In the genomic region with DNA sequence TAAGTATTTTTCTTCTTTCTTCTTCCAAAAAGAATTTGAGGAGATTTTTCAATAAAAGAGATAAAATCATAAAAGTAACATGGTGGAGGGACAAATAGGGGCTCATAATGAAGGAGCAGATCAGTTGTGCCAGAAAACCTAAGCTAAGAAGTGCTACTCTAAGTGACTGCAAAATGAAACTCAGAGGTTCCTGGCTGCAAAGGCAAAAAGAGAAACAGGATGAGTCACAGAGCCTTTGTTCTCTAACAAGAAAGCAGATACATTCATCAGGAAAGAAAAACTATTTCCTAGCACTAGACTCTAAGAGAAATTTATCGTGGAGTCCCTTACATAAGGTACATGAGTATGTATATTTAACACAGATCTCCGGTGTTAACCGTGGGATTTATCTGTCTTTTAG, we compare ENCODE assay signal across 16 cellular contexts. TPM values are rescaled to one million over a fixed set of nuclear protein-coding genes. Genes with fewer than 3 reads are reported as not detected.
DNase-seq lines count a peak whose midpoint lies in the region; ATAC-seq and TF ChIP-seq lines count a peak whose summit lies in the region.
"Had no signal": no experiment of that assay in that cellular context is flagged by ENCODE, and none has a peak within 500 bp of the region (broad histone marks: within the 10 kb centered on the region; RNA-seq: fewer than 3 reads in every experiment).

No MANE protein-coding gene starts in this region.

- peak overlapping the region; percentile 77 for H3K27ac ChIP-seq in neural cell (ENCODE audit: low read length)
- H3K27ac ChIP-seq: parathyroid adenoma, tibial artery had no signal

- no peak for TF ChIP-seq EP300 in neural cell (conservative IDR thresholded peaks at IDR 0.05; ENCODE audit: poor library complexity, severe bottlenecking)

- H3K4me2 ChIP-seq in neural cell (ENCODE audit: low read length): no peak overlapping the region
- H3K4me2 ChIP-seq: SK-N-SH had no signal

- peaks cover 57% of the 10 kb centered on the region for H3K4me1 Mint-ChIP-seq in activated T-cell treated with anti-CD3 and anti-CD28 coated beads, Interleukin-2, amount 50 U/mL, for 72 hours (ENCODE audit: low read depth)
- peaks cover 50% of the 10 kb centered on the region for H3K4me1 Mint-ChIP-seq in activated T-helper 2 cell treated with anti-CD3 and anti-CD28 coated beads, Interferon-gamma antibody, Interleukin-2, Interleukin-4, amounts not matched to agents 10 μg/mL and 5 μg/mL and 100 μg/mL, durations not matched to agents 14 hours and 24 hours and 36 hours (ENCODE audit: low read depth)

- H2AFZ ChIP-seq in neural cell (ENCODE audit: low read depth, low read length): no peak overlapping the region
- H2AFZ ChIP-seq: parathyroid adenoma had no signal

- H4K20me1 ChIP-seq in neural cell (ENCODE audit: insufficient read depth): no peaks in the 10 kb centered on the region

- H3K9me2 ChIP-seq in neural cell (ENCODE audit: insufficient read depth, low read length): no peaks in the 10 kb centered on the region
- H3K9me2 ChIP-seq: SK-N-SH had no signal

- H3K9me3 Mint-ChIP-seq in activated T-cell treated with anti-CD3 and anti-CD28 coated beads, Interleukin-2, amount 50 U/mL, for 72 hours: peaks cover 0 to 4% of the 10 kb centered on the region in 2 donors
- H3K9me3 Mint-ChIP-seq in activated T-helper 2 cell treated with anti-CD3 and anti-CD28 coated beads, Interferon-gamma antibody, Interleukin-2, Interleukin-4, amounts not matched to agents 10 μg/mL and 5 μg/mL and 100 μg/mL, durations not matched to agents 14 hours and 24 hours and 36 hours: no peaks in the 10 kb centered on the region

- no peaks in the 10 kb centered on the region for H3K9me3 ChIP-seq in neural cell (ENCODE audit: low read length)
- H3K9me3 ChIP-seq: SK-N-SH, tibial artery had no signal

- no peak for TF ChIP-seq RAD21 in neural cell (conservative IDR thresholded peaks at IDR 0.05)

- H3K36me3 Mint-ChIP-seq in activated T-cell treated with anti-CD3 and anti-CD28 coated beads, Interleukin-2, amount 50 U/mL, for 72 hours (ENCODE audit: insufficient read depth in 2 of 2): peaks cover 3% of the 10 kb centered on the region in 2 donors
- H3K36me3 Mint-ChIP-seq in activated T-helper 2 cell treated with anti-CD3 and anti-CD28 coated beads, Interferon-gamma antibody, Interleukin-2, Interleukin-4, amounts not matched to agents 10 μg/mL and 5 μg/mL and 100 μg/mL, durations not matched to agents 14 hours and 24 hours and 36 hours (ENCODE audit: low read depth): peaks cover 14% of the 10 kb centered on the region

- H3K79me2 ChIP-seq in neural cell (replicated peaks; ENCODE audit: insufficient read depth, low read length): no peaks in the 10 kb centered on the region
- H3K79me2 ChIP-seq: parathyroid adenoma had no signal

- peak overlapping the region; percentile 99 for H3K27ac Mint-ChIP-seq in activated T-cell treated with anti-CD3 and anti-CD28 coated beads, Interleukin-2, amount 50 U/mL, for 72 hours
- H3K27ac Mint-ChIP-seq in activated T-helper 2 cell treated with anti-CD3 and anti-CD28 coated beads, Interferon-gamma antibody, Interleukin-2, Interleukin-4, amounts not matched to agents 10 μg/mL and 5 μg/mL and 100 μg/mL, durations not matched to agents 14 hours and 24 hours and 36 hours: peak overlapping the region; percentile 56
- H3K27ac Mint-ChIP-seq: HFFc6 had no signal

- H3K36me3 ChIP-seq in neural cell (ENCODE audit: insufficient read depth, low read length): no peaks in the 10 kb centered on the region
- H3K36me3 ChIP-seq: tibial artery had no signal

- peak overlapping the region; percentile 37 for H3K9ac ChIP-seq in neural cell (ENCODE audit: low read length)
- H3K9ac ChIP-seq: parathyroid adenoma, SK-N-SH had no signal

- H3F3A ChIP-seq in neural cell (ENCODE audit: insufficient read depth, low read length, poor library complexity, severe bottlenecking): peaks cover 4% of the 10 kb centered on the region

- no peak overlapping the region for H3K4me3 ChIP-seq in neural cell (ENCODE audit: low read length)
- H3K4me3 ChIP-seq: tibial artery had no signal

- no peak for TF ChIP-seq CTCF in neural cell (IDR thresholded peaks at IDR 0.05; ENCODE audit: poor library complexity, severe bottlenecking)

- ATAC-seq in activated T-cell treated with anti-CD3 and anti-CD28 coated beads, Interleukin-2, amount 50 U/mL, for 72 hours (replicated peaks in 1 of 2): peak; percentile 89 to 95
- ATAC-seq in HG03520 (IDR thresholded peaks at IDR 0.05; ENCODE audit: unreplicated experiment): no peak
- no peak for ATAC-seq in HG03469 (IDR thresholded peaks at IDR 0.05; ENCODE audit: unreplicated experiment)

- intact Hi-C loops in activated T-helper 2 cell treated with anti-CD3 and anti-CD28 coated beads, Interferon-gamma antibody, Interleukin-2, Interleukin-4, amounts not matched to agents 10 μg/mL and 5 μg/mL and 100 μg/mL, durations not matched to agents 14 hours and 24 hours and 36 hours (cut with micrococcal nuclease): loop anchor here (2.0 kb wide), 3 partner anchors 21 to 195 kb away; no protein-coding TSS in a partner anchor

- no peaks in the 10 kb centered on the region for H3K27me3 Mint-ChIP-seq in activated T-cell treated with anti-CD3 and anti-CD28 coated beads, Interleukin-2, amount 50 U/mL, for 72 hours (ENCODE audit: low read depth)
- H3K27me3 Mint-ChIP-seq in activated T-helper 2 cell treated with anti-CD3 and anti-CD28 coated beads, Interferon-gamma antibody, Interleukin-2, Interleukin-4, amounts not matched to agents 10 μg/mL and 5 μg/mL and 100 μg/mL, durations not matched to agents 14 hours and 24 hours and 36 hours (ENCODE audit: low read depth): no peaks in the 10 kb centered on the region

- no peaks in the 10 kb centered on the region for H3K27me3 ChIP-seq in neural cell (ENCODE audit: insufficient read depth, low read depth, low read length)
- H3K27me3 ChIP-seq: tibial artery had no signal

- peak overlapping the region; percentile 48 to 89 for H3K4me3 Mint-ChIP-seq in activated T-cell treated with anti-CD3 and anti-CD28 coated beads, Interleukin-2, amount 50 U/mL, for 72 hours
- H3K4me3 Mint-ChIP-seq in activated T-helper 2 cell treated with anti-CD3 and anti-CD28 coated beads, Interferon-gamma antibody, Interleukin-2, Interleukin-4, amounts not matched to agents 10 μg/mL and 5 μg/mL and 100 μg/mL, durations not matched to agents 14 hours and 24 hours and 36 hours (ENCODE audit: low read depth): no peak overlapping the region
- H3K4me3 Mint-ChIP-seq: HFFc6 had no signal

- DNase-seq in activated T-cell treated with anti-CD3 and anti-CD28 coated beads, Interleukin-2, amount 50 U/mL, for 72 hours: peak; percentile 24 to 26
- no peak for DNase-seq in activated T-cell treated with anti-CD3 and anti-CD28 coated beads, Interleukin-2, amount 50 U/mL, for 1 hour
- DNase-seq in HT1080 (ENCODE audit: low read depth) (peak; percentile 8), D341Med (ENCODE audit: low spot score) (no peak)
- DNase-seq in activated T-helper 2 cell treated with anti-CD3 and anti-CD28 coated beads, Interferon-gamma antibody, Interleukin-2, Interleukin-4, amounts not matched to agents 10 μg/mL and 5 μg/mL and 100 μg/mL, durations not matched to agents 14 hours and 24 hours and 36 hours (ENCODE audit: low spot score): no peak
- DNase-seq: AML-193, DMS53, erythroblast, HFFc6, NCI-H2171, SK-N-SH, tibial artery had no signal

TF ChIP-seq in neural cell, 6 proteins besides CTCF, POLR2A, EP300 and RAD21:
- TF ChIP-seq SMC3 (conservative IDR thresholded peaks at IDR 0.05; ENCODE audit: poor library complexity) (no peak), EZH2 (IDR thresholded peaks at IDR 0.05; ENCODE audit: borderline replicate concordance, insufficient read depth, low read length, poor library complexity, severe bottlenecking) (no peak), MXI1 (conservative IDR thresholded peaks at IDR 0.05; ENCODE audit: poor library complexity, severe bottlenecking) (no peak), POLR2AphosphoS5 (IDR thresholded peaks at IDR 0.05) (no peak), TAF1 (IDR thresholded peaks at IDR 0.05; ENCODE audit: low read depth) (no peak)
- TF ChIP-seq, protein P1, sequence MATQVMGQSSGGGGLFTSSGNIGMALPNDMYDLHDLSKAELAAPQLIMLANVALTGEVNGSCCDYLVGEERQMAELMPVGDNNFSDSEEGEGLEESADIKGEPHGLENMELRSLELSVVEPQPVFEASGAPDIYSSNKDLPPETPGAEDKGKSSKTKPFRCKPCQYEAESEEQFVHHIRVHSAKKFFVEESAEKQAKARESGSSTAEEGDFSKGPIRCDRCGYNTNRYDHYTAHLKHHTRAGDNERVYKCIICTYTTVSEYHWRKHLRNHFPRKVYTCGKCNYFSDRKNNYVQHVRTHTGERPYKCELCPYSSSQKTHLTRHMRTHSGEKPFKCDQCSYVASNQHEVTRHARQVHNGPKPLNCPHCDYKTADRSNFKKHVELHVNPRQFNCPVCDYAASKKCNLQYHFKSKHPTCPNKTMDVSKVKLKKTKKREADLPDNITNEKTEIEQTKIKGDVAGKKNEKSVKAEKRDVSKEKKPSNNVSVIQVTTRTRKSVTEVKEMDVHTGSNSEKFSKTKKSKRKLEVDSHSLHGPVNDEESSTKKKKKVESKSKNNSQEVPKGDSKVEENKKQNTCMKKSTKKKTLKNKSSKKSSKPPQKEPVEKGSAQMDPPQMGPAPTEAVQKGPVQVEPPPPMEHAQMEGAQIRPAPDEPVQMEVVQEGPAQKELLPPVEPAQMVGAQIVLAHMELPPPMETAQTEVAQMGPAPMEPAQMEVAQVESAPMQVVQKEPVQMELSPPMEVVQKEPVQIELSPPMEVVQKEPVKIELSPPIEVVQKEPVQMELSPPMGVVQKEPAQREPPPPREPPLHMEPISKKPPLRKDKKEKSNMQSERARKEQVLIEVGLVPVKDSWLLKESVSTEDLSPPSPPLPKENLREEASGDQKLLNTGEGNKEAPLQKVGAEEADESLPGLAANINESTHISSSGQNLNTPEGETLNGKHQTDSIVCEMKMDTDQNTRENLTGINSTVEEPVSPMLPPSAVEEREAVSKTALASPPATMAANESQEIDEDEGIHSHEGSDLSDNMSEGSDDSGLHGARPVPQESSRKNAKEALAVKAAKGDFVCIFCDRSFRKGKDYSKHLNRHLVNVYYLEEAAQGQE (IDR thresholded peaks at IDR 0.05; ENCODE audit: borderline replicate concordance): no peak
TF ChIP-seq in neural cell: peak in this region for 0.

RNA-seq across cellular contexts. Expression of gene TSHZ2, which starts 49.8 kb away (rescaled TPM):
- total RNA-seq in activated T-cell treated with anti-CD3 and anti-CD28 coated beads, Interleukin-2, amount 50 U/mL, for 72 hours: 10 to 100 TPM; 29.3 to 56.7 TPM
- total RNA-seq in HT1080 (2014; rRNA removed; shearing (Covaris generic)): not detected in 2 replicates
- not detected in 2 replicates for polyA plus RNA-seq in HT1080 (2015; cell fraction: cytosol; rRNA removed)
- not detected in 2 replicates for polyA plus RNA-seq in HT1080 (2015; cell fraction: nucleus; rRNA removed)
- 19.8 and 23.0 TPM in 2 replicates for total RNA-seq in activated T-helper 2 cell treated with anti-CD3 and anti-CD28 coated beads, Interferon-gamma antibody, Interleukin-2, Interleukin-4, amounts not matched to agents 10 μg/mL and 5 μg/mL and 100 μg/mL, durations not matched to agents 14 hours and 24 hours and 36 hours
- 4.6 and 6.0 TPM in 2 replicates for polyA plus RNA-seq in neural cell
- 39.4 and 52.6 TPM in 2 replicates for polyA minus RNA-seq in neural cell
- total RNA-seq: HFFc6 had no signal

Comparison
In these comparisons a context has a peak if more than half of its experiments do, and no peak if none do; other contexts are left out.
1. DNase-seq: peak in activated T-cell treated with anti-CD3 and anti-CD28 coated beads, Interleukin-2, amount 50 U/mL, for 72 hours (2 of 2) and HT1080 (single experiment); none in activated T-cell treated with anti-CD3 and anti-CD28 coated beads, Interleukin-2, amount 50 U/mL, for 1 hour (single experiment), activated T-helper 2 cell treated with anti-CD3 and anti-CD28 coated beads, Interferon-gamma antibody, Interleukin-2, Interleukin-4, amounts not matched to agents 10 μg/mL and 5 μg/mL and 100 μg/mL, durations not matched to agents 14 hours and 24 hours and 36 hours (single experiment) and D341Med (single experiment).
2. ATAC-seq: peak in activated T-cell treated with anti-CD3 and anti-CD28 coated beads, Interleukin-2, amount 50 U/mL, for 72 hours (2 of 2); none in HG03520 (single experiment) and HG03469 (single experiment).
3. RNA of gene TSHZ2, which starts 49.8 kb away (total RNA-seq): 29.3 to 56.7 TPM in activated T-cell treated with anti-CD3 and anti-CD28 coated beads, Interleukin-2, amount 50 U/mL, for 72 hours and 19.8 to 23.0 TPM in activated T-helper 2 cell treated with anti-CD3 and anti-CD28 coated beads, Interferon-gamma antibody, Interleukin-2, Interleukin-4, amounts not matched to agents 10 μg/mL and 5 μg/mL and 100 μg/mL, durations not matched to agents 14 hours and 24 hours and 36 hours; not detected in HT1080; every median in the first group is over 10 times any median in the second.